Comparison of ENCODE assay signal across 24 cellular contexts in genomic region chr17:57182621-57183020, GRCh38.
"Had no signal": no experiment of that assay in that cellular context is flagged by ENCODE, and none has a peak within 500 bp of the region (broad histone marks: within the 10 kb centered on the region; RNA-seq: fewer than 3 reads in every experiment).

No MANE protein-coding gene starts in this region.

- H3K27ac ChIP-seq: RWPE1 had no signal

- DNase-seq: IMR-90; Kasumi-1; KG1; MV-4-11; NCI-H1048; NCI-H1105; NCI-H1417; NCI-H1436 treated with DMSO at 0.1 percent for 48 hours; NCI-H1694; NCI-H187 treated with DMSO at 0.1 percent for 48 hours; NCI-H2029 treated with DMSO at 0.1 percent for 48 hours; NCI-H2171 treated with DMSO at 0.1 percent for 48 hours; NCI-H345; NCI-H510A; NCI-H524 treated with DMSO at 0.1 percent for 48 hours; NCI-H69; NCI-H774; NK-92 treated with Interleukin-12 subunit alpha and Interleukin-12 subunit beta, amount 100 ng/mL, for 24 hours; PC-3; SHP77; SK-N-SH; SW 1271 had no signal

- H3K9me2 ChIP-seq: SK-N-SH had no signal

- H3K4me2 ChIP-seq: SK-N-SH had no signal

- H3K9ac ChIP-seq: SK-N-SH had no signal

- FAIRE-seq: HepG2 had no signal
